8 cellular contexts compared by ENCODE assay signal in genomic region chr12:6927379-6927991, GRCh38. TPM values are rescaled to one million over a fixed set of nuclear protein-coding genes. Genes with fewer than 3 reads are reported as not detected.
DNase-seq lines count a peak whose midpoint lies in the region; ATAC-seq and TF ChIP-seq lines count a peak whose summit lies in the region.

TSS of gene ATN1 (plus strand) at chr12:6927959. CDS start at chr12:6934002, 6,043 bp downstream.

- no peaks in the 10 kb centered on the region for H3K27me3 ChIP-seq in neural progenitor cell

- H3K4me3 ChIP-seq in neural progenitor cell: peak within 1 kb of the TSS; percentile 91

- no peak for ATAC-seq in GM19395 (IDR thresholded peaks at IDR 0.05; ENCODE audit: unreplicated experiment)

- H3K9me3 ChIP-seq in neural progenitor cell (ENCODE audit: low read depth): no peaks in the 10 kb centered on the region

- peak within 1 kb of the TSS; percentile 90 for H3K4me3 Mint-ChIP-seq in activated naive CD8-positive, alpha-beta T cell treated with anti-CD3 and anti-CD28 coated beads for 36 hours
- H3K4me3 Mint-ChIP-seq in neural progenitor cell: peak within 1 kb of the TSS; percentile 98

- H3K79me2 ChIP-seq in neural progenitor cell (ENCODE audit: low read depth): peaks cover 61% of the 10 kb centered on the region

- peaks cover 44% of the 10 kb centered on the region for H4K20me1 ChIP-seq in neural progenitor cell (ENCODE audit: low read depth)

- H3K27ac Mint-ChIP-seq in activated naive CD8-positive, alpha-beta T cell treated with anti-CD3 and anti-CD28 coated beads for 36 hours: peak within 1 kb of the TSS; percentile 88
- peak within 1 kb of the TSS; percentile 97 for H3K27ac Mint-ChIP-seq in neural progenitor cell

- no peaks in the 10 kb centered on the region for H3K27me3 Mint-ChIP-seq in activated naive CD8-positive, alpha-beta T cell treated with anti-CD3 and anti-CD28 coated beads for 36 hours
- peaks cover 14% of the 10 kb centered on the region for H3K27me3 Mint-ChIP-seq in neural progenitor cell (ENCODE audit: insufficient read depth, low read depth)

- H3K36me3 Mint-ChIP-seq in activated naive CD8-positive, alpha-beta T cell treated with anti-CD3 and anti-CD28 coated beads for 36 hours: peaks cover 4% of the 10 kb centered on the region
- H3K36me3 Mint-ChIP-seq in neural progenitor cell: peaks cover 16% of the 10 kb centered on the region

- H3K9me3 Mint-ChIP-seq in activated naive CD8-positive, alpha-beta T cell treated with anti-CD3 and anti-CD28 coated beads for 36 hours: no peaks in the 10 kb centered on the region
- H3K9me3 Mint-ChIP-seq in neural progenitor cell: no peaks in the 10 kb centered on the region

- peak; percentile 92 for DNase-seq in Ammon's horn (ENCODE audit: low spot score)
- peak; percentile 63 for DNase-seq in NCI-H82 treated with DMSO at 0.1 percent for 48 hours (lab: John Stamatoyannopoulos, UW; ENCODE audit: unreplicated experiment)
- peak; percentile 50 for DNase-seq in activated naive CD8-positive, alpha-beta T cell treated with anti-CD3 and anti-CD28 coated beads for 36 hours
- DNase-seq in glomerular visceral epithelial cell (ENCODE audit: extremely low spot score): peak; percentile 73
- peak; percentile 84 for DNase-seq in neural progenitor cell (ENCODE audit: low spot score)
- DNase-seq in SKM-1 (lab: John Stamatoyannopoulos, UW; ENCODE audit: unreplicated experiment): no peak

- TF ChIP-seq POLR2A in GM19099 (IDR thresholded peaks at IDR 0.05; ENCODE audit: extremely low read depth, insufficient read length, low read depth): peak; percentile 19

- no peaks in the 10 kb centered on the region for H3K36me3 ChIP-seq in neural progenitor cell

- no peak within 1 kb of the TSS for H2AFZ ChIP-seq in neural progenitor cell (replicated peaks)

- H3F3A ChIP-seq in neural progenitor cell (ENCODE audit: low read depth): peaks cover 53% of the 10 kb centered on the region

- H3K4me1 ChIP-seq in neural progenitor cell: peaks cover 40% of the 10 kb centered on the region

- peaks cover 47% of the 10 kb centered on the region for H3K4me1 Mint-ChIP-seq in activated naive CD8-positive, alpha-beta T cell treated with anti-CD3 and anti-CD28 coated beads for 36 hours
- H3K4me1 Mint-ChIP-seq in neural progenitor cell: peaks cover 77% of the 10 kb centered on the region

- peak within 1 kb of the TSS; percentile 85 for H3K4me2 ChIP-seq in neural progenitor cell

- TF ChIP-seq CTCF in neural progenitor cell (IDR thresholded peaks at IDR 0.05): no peak

- H3K27ac ChIP-seq in neural progenitor cell: peak within 1 kb of the TSS; percentile 87

- peak within 1 kb of the TSS; percentile 85 for H3K9ac ChIP-seq in neural progenitor cell

RNA-seq across cellular contexts. Expression of gene ATN1, which starts in this region (rescaled TPM):
- total RNA-seq in activated naive CD8-positive, alpha-beta T cell treated with anti-CD3 and anti-CD28 coated beads for 36 hours: 10 to 100 TPM; 27.6 to 28.5 TPM
- total RNA-seq in neural progenitor cell (ENCODE audit: low replicate concordance): 8.9 and 28.7 TPM in 2 replicates
